ENCODE assay signal across 12 cellular contexts in the genomic region with DNA sequence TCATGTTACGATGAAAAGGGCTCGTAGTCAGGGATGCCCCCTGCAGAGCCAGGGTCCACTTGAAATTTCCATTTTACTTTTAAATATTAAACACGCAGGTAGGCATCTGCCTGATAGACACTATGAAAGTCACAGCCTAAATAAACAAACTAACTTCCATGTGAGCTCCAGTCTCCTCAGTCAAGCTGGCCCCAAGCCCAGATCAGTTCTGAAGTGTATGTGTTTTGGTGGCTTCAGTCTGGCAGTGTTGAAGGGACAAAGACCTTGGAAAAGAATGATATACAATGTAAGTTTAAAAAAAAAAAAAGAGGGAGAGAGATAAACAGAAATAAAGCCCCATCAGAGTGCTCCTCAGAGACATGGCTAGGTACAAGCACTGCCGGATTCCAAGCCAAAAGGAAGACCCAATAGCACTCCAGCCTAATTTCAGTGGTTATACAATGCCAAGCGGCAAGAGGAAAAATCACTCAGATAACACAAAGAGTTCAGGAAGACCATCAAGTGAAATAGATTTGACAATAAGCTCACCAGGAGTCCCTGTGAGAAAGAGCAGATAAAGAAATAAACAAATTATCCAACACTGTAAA.
DNase-seq lines count a peak whose midpoint lies in the region; ATAC-seq, FAIRE-seq and TF ChIP-seq lines count a peak whose summit lies in the region.
"Had no signal": no experiment of that assay in that cellular context is flagged by ENCODE, and none has a peak within 500 bp of the region (broad histone marks: within the 10 kb centered on the region; RNA-seq: fewer than 3 reads in every experiment).

No MANE protein-coding gene starts in this region.

- no peak overlapping the region for H3K4me3 ChIP-seq in A549
- H3K4me3 ChIP-seq in MG63, result no peak overlapping the region
- no peak overlapping the region for H3K4me3 ChIP-seq in SJCRH30

- no peak for TF ChIP-seq POLR2A in A549 (IDR thresholded peaks at IDR 0.05; ENCODE audit: low read length)

- no peak for TF ChIP-seq CTCF in A549 (IDR thresholded peaks at IDR 0.05)

- no peak for TF ChIP-seq EP300 in A549 (IDR thresholded peaks at IDR 0.05)

- no peaks in the 10 kb centered on the region for H3K9me3 ChIP-seq in A549
- H3K9me3 ChIP-seq in MG63, result no peaks in the 10 kb centered on the region
- no peaks in the 10 kb centered on the region for H3K9me3 ChIP-seq in SJCRH30 (replicated peaks)

- POLR2A ChIA-PET in A549 (lab: Yijun Ruan, JAX), result interaction anchor here (0.6 to 0.8 kb wide), 2 partner anchors 15 to 37 kb away, joined by 3 read pairs; no protein-coding TSS in a partner anchor

- H3K36me3 ChIP-seq in MG63 (no peaks in the 10 kb centered on the region; the same call in 1 of the 2 replicates), SJCRH30 (0 out of 2 replicates have a peak, but pooled peaks cover 11% of the 10 kb centered on the region)

- peak overlapping the region; percentile 62 for H3K4me2 ChIP-seq in A549

- DNase-seq in A549 (ENCODE audit: low read depth in 1 of 2, low spot score in 1 of 2), result peak in 1 of 2 experiments; percentile 21
- DNase-seq in MG63, result peak; percentile 50
- DNase-seq in SJCRH30, result peak; percentile 15 to 44
- no peak for DNase-seq in left lobe of liver (ENCODE audit: low spot score)
- DNase-seq in NCI-H1436 (lab: John Stamatoyannopoulos, UW), result no peak
- DNase-seq in stimulated activated CD8-positive, alpha-beta memory T cell treated with anti-CD3 and anti-CD28 coated beads, Interleukin-4, amount 100 ng/mL, for 48 hours, result no peak
- no peak for DNase-seq in activated T-cell treated with anti-CD3 and anti-CD28 coated beads, Interleukin-2, amount 50 U/mL, for 48 hours
- DNase-seq: AML-193; naive thymus-derived CD4-positive, alpha-beta T cell; stimulated activated CD4-positive, alpha-beta T cell treated with anti-CD3 and anti-CD28 coated beads, Interleukin-2, amount 100 ng/mL, for 48 hours; T-helper 9 cell had no signal

- CTCF ChIA-PET in A549 (lab: Yijun Ruan, JAX), result interaction anchor here (0.6 to 1.4 kb wide), 4 partner anchors 11 to 501 kb away, joined by 3 to 4 read pairs (median 3); no protein-coding TSS in a partner anchor

- no peak for TF ChIP-seq RAD21 in A549 (conservative IDR thresholded peaks at IDR 0.05 in 1 of 2, IDR thresholded peaks at IDR 0.05 in 1 of 2)

- no peak for FAIRE-seq in A549 (lab: Jason Lieb, UNC)

- H3K27ac ChIP-seq in A549, result peak overlapping the region; percentile 24 to 69; a peak in 5 of 6 replicates
- no peak overlapping the region for H3K27ac ChIP-seq in SJCRH30

- no peaks in the 10 kb centered on the region for H3K27me3 ChIP-seq in MG63
- no peaks in the 10 kb centered on the region for H3K27me3 ChIP-seq in SJCRH30

- H3K4me1 ChIP-seq in A549 (peaks cover 26% of the 10 kb centered on the region), SJCRH30 (peaks cover 4% of the 10 kb centered on the region; the same call in 1 of the 2 replicates)

- 59% methylated on average over 5 of the region's 5 CpGs for WGBS in A549 (ENCODE audit: missing lambda C conversion rate)

- ATAC-seq in A549 (peak in 1 of 2 experiments; percentile 62; a peak in 3 of 6 replicates), left lobe of liver (peak; percentile 29), GM21360 (IDR thresholded peaks at IDR 0.05; ENCODE audit: unreplicated experiment) (no peak)
- ATAC-seq: naive thymus-derived CD4-positive, alpha-beta T cell had no signal

TF ChIP-seq in A549, 52 proteins besides CTCF, POLR2A, EP300 and RAD21:
- TF ChIP-seq HOXB5 (CRISPR knock-in tag; IDR thresholded peaks at IDR 0.05) (no peak), GATA3 (IDR thresholded peaks at IDR 0.05; ENCODE audit: borderline replicate concordance) (no peak), ZC3H11A (IDR thresholded peaks at IDR 0.05) (no peak), ZFP36 (IDR thresholded peaks at IDR 0.05; ENCODE audit: borderline replicate concordance, partially characterized antibody) (no peak), RCOR1 (IDR thresholded peaks at IDR 0.05; ENCODE audit: low read depth, low read length) (no peak)
- TF ChIP-seq, protein P1, sequence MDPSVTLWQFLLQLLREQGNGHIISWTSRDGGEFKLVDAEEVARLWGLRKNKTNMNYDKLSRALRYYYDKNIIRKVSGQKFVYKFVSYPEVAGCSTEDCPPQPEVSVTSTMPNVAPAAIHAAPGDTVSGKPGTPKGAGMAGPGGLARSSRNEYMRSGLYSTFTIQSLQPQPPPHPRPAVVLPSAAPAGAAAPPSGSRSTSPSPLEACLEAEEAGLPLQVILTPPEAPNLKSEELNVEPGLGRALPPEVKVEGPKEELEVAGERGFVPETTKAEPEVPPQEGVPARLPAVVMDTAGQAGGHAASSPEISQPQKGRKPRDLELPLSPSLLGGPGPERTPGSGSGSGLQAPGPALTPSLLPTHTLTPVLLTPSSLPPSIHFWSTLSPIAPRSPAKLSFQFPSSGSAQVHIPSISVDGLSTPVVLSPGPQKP (IDR thresholded peaks at IDR 0.05; ENCODE audit: low read depth, low read length), result no peak
TF ChIP-seq in A549: peak in this region for 0.

Comparison
In these comparisons a context has a peak if more than half of its experiments do, and no peak if none do; other contexts are left out.
1. DNase-seq: peak in MG63 (single experiment) and SJCRH30 (2 of 2); none in left lobe of liver (single experiment), NCI-H1436 (single experiment), stimulated activated CD8-positive, alpha-beta memory T cell treated with anti-CD3 and anti-CD28 coated beads, Interleukin-4, amount 100 ng/mL, for 48 hours (single experiment) and activated T-cell treated with anti-CD3 and anti-CD28 coated beads, Interleukin-2, amount 50 U/mL, for 48 hours (0 of 2).